Comparison of ENCODE assay signal across 1 cellular context in the genomic region with DNA sequence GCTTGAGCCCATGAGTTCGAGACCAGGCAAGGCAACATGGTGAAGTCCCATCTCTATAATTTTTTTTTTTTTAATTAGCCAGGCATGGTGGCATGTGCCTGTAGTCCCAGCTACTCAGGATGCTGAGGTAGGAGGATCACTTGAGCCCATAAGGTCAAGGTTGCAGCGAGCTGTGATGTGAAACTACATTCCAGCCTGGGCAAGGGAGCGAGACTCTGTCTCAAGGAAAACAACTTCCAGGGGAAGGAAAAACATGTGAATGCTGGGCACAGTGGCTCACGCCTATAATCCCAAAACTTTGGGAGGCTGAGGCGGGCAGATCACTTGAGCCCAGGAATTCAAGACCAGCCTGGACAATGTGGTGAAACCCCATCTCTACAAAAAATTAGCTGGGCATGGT. TPM values are rescaled to one million over a fixed set of nuclear protein-coding genes. Genes with fewer than 3 reads are reported as not detected.
"Had no signal": no experiment of that assay in that cellular context is flagged by ENCODE, and none has a peak within 500 bp of the region (broad histone marks: within the 10 kb centered on the region; RNA-seq: fewer than 3 reads in every experiment).

No MANE protein-coding gene starts in this region.

RNA-seq across cellular contexts. Expression of gene FERMT2, which starts 30.4 kb away (rescaled TPM):
- polyA plus RNA-seq: naive thymus-derived CD8-positive, alpha-beta T cell had no signal
